Comparison of ENCODE assay signal across 9 cellular contexts in genomic region chr2:42170619-42171395, GRCh38. TPM values are rescaled to one million over a fixed set of nuclear protein-coding genes. Genes with fewer than 3 reads are reported as not detected.
DNase-seq lines count a peak whose midpoint lies in the region; ATAC-seq, FAIRE-seq and TF ChIP-seq lines count a peak whose summit lies in the region.
"Had no signal": no experiment of that assay in that cellular context is flagged by ENCODE, and none has a peak within 500 bp of the region (broad histone marks: within the 10 kb centered on the region; RNA-seq: fewer than 3 reads in every experiment).

No MANE protein-coding gene starts in this region.

- FAIRE-seq in GM12878 (lab: Jason Lieb, UNC): no peak

- no peaks in the 10 kb centered on the region for H4K20me1 ChIP-seq in GM12878 (ENCODE audit: control insufficient read depth, insufficient read depth)

- peak; percentile 13 for DNase-seq in NCI-H2227 treated with DMSO at 0.1 percent for 48 hours (lab: John Stamatoyannopoulos, UW)
- DNase-seq in NCI-H2227 (lab: John Stamatoyannopoulos, UW; ENCODE audit: unreplicated experiment): no peak
- DNase-seq in GM12878 (ENCODE audit: low read depth, low spot score): no peak
- DNase-seq in lower lobe of right lung: no peak
- no peak for DNase-seq in upper lobe of left lung
- no peak for DNase-seq in D341Med (ENCODE audit: low spot score)

- H2AFZ ChIP-seq in GM12878 (ENCODE audit: control insufficient read depth, low read depth, low read length): no peak overlapping the region

- H3K36me3 ChIP-seq in GM12878 (ENCODE audit: control insufficient read depth in 2 of 2, insufficient read depth in 2 of 2, low read length in 1 of 2) (no peaks in the 10 kb centered on the region), lower lobe of right lung (no peaks in the 10 kb centered on the region), upper lobe of left lung (no peaks in the 10 kb centered on the region)

- RAD21 ChIA-PET in GM12878 (lab: Charles Lee; ENCODE audit: unreplicated experiment): interaction anchor here (0.7 to 4.7 kb wide), 20 partner anchors 10 to 158 kb away, joined by 3 to 41 read pairs (median 6); no protein-coding TSS in a partner anchor

- no peaks in the 10 kb centered on the region for H3K27me3 ChIP-seq in GM12878 (replicated peaks in 1 of 2; ENCODE audit: control insufficient read depth in 2 of 2, insufficient read depth in 2 of 2, low read length in 1 of 2)
- H3K27me3 ChIP-seq in lower lobe of right lung (ENCODE audit: low read depth): no peaks in the 10 kb centered on the region
- no peaks in the 10 kb centered on the region for H3K27me3 ChIP-seq in upper lobe of left lung

- TF ChIP-seq EP300 in GM12878 (IDR thresholded peaks at IDR 0.05; ENCODE audit: borderline replicate concordance in 1 of 2, control insufficient read depth in 1 of 2, low read depth in 2 of 2, low read length in 2 of 2): no peak
- no peak for TF ChIP-seq EP300 in upper lobe of left lung (IDR thresholded peaks at IDR 0.05)

- WGBS in GM12878 (ENCODE audit: insufficient coverage, insufficient replicate concordance, low lambda C conversion rate, missing lambda C conversion rate): 5% methylated on average over 9 of the region's 9 CpGs
- 64% methylated on average over 9 of the region's 9 CpGs for WGBS in upper lobe of left lung, 2 donors

- H3K4me3 ChIP-seq in GM12878: peak overlapping the region; percentile 92
- peak overlapping the region; percentile 89 for H3K4me3 ChIP-seq in lower lobe of right lung
- peak overlapping the region in 3 of 4 donors; percentile 84 to 92 (median 85) for H3K4me3 ChIP-seq in upper lobe of left lung

- H3K27ac ChIP-seq in GM12878 (ENCODE audit: control insufficient read depth, insufficient read depth) (peak overlapping the region; percentile 82), lower lobe of right lung (peak overlapping the region; percentile 91), upper lobe of left lung (peak overlapping the region; percentile 91 to 97 (median 94))
- H3K27ac ChIP-seq: 22Rv1 had no signal

- ATAC-seq in GM12878 (no peak), lower lobe of right lung (no peak), upper lobe of left lung (ENCODE audit: low FRiP score in 2 of 2) (no peak), GM18873 (IDR thresholded peaks at IDR 0.05; ENCODE audit: low FRiP score, unreplicated experiment) (no peak), HG03097 (IDR thresholded peaks at IDR 0.05; ENCODE audit: low FRiP score, unreplicated experiment) (no peak)

- intact Hi-C loops in GM12878 (cut with micrococcal nuclease; ENCODE audit: unreplicated experiment): loop anchor here (1.0 to 2.0 kb wide), 3 partner anchors 26 to 69 kb away; no protein-coding TSS in a partner anchor
- intact Hi-C loops in lower lobe of right lung (cut with DNase I): no loop called here

- SMC1A ChIA-PET in GM12878 (lab: Charles Lee; ENCODE audit: uncharacterized antibody, unreplicated experiment): interaction anchor here (0.7 to 6.4 kb wide), 23 partner anchors 9 to 192 kb away, joined by 3 to 63 read pairs (median 6); no protein-coding TSS in a partner anchor

- no peak for TF ChIP-seq CTCF in GM12878 (IDR thresholded peaks at IDR 0.05 in 2 of 3, conservative IDR thresholded peaks at IDR 0.05 in 1 of 3; ENCODE audit: control insufficient read depth in 2 of 3, extremely low read depth in 1 of 3, insufficient read depth in 1 of 3, low read depth in 3 of 3, low read length in 3 of 3)
- TF ChIP-seq CTCF in lower lobe of right lung (IDR thresholded peaks at IDR 0.05): no peak
- no peak for TF ChIP-seq CTCF in upper lobe of left lung (IDR thresholded peaks at IDR 0.05)

- H3K4me1 ChIP-seq in GM12878 (ENCODE audit: control insufficient read depth, insufficient read depth, low read length): peaks cover 3% of the 10 kb centered on the region
- H3K4me1 ChIP-seq in lower lobe of right lung: peaks cover 23% of the 10 kb centered on the region
- H3K4me1 ChIP-seq in upper lobe of left lung: peaks cover 13 to 38% (median 28%) of the 10 kb centered on the region in 4 donors

- H3K9me3 ChIP-seq in GM12878 (replicated peaks; ENCODE audit: control insufficient read depth, insufficient read depth, low read length): no peaks in the 10 kb centered on the region
- no peaks in the 10 kb centered on the region for H3K9me3 ChIP-seq in lower lobe of right lung
- no peaks in the 10 kb centered on the region for H3K9me3 ChIP-seq in upper lobe of left lung

- TF ChIP-seq RAD21 in GM12878 (IDR thresholded peaks at IDR 0.05; ENCODE audit: insufficient read depth, low read depth, low read length): no peak

- H3K79me2 ChIP-seq in GM12878 (ENCODE audit: control insufficient read depth, insufficient read depth, low read length): peaks cover 66% of the 10 kb centered on the region

- peak overlapping the region; percentile 48 for H3K4me2 ChIP-seq in GM12878 (ENCODE audit: control insufficient read depth, insufficient read depth)

- in situ Hi-C loops in GM12878 (cut with MboI): loop anchor here (5.0 kb wide), 1 partner anchor 69 kb away; no protein-coding TSS in a partner anchor

- TF ChIP-seq POLR2A in GM12878 (IDR thresholded peaks at IDR 0.05; ENCODE audit: low read depth, low read length) (no peak), upper lobe of left lung (IDR thresholded peaks at IDR 0.05) (no peak)

- H3K9ac ChIP-seq in GM12878 (ENCODE audit: control insufficient read depth, insufficient read depth, low read length): peak overlapping the region; percentile 87

- CTCF ChIA-PET in GM12878 (lab: Yijun Ruan, JAX): interaction anchor here (0.6 to 4.6 kb wide), 18 partner anchors 12 to 84 kb away, joined by 3 to 34 read pairs (median 4); no protein-coding TSS in a partner anchor

- no TSS peak for BruUV-seq in GM12878 (replicated peaks; lab: Mats Ljungman, UMichigan)

- POLR2A ChIA-PET in GM12878 (lab: Charles Lee): interaction anchor here (0.6 to 4.9 kb wide), 15 partner anchors 11 to 96 kb away, joined by 3 to 45 read pairs (median 4); no protein-coding TSS in a partner anchor

TF ChIP-seq in GM12878, 131 proteins besides CTCF, POLR2A, EP300 and RAD21 (continues in another document):
- no peak for TF ChIP-seq BCL11A (IDR thresholded peaks at IDR 0.05; ENCODE audit: low read depth, low read length)
- TF ChIP-seq ESRRA (IDR thresholded peaks at IDR 0.05; ENCODE audit: low read length): no peak
- no peak for TF ChIP-seq MXI1 (IDR thresholded peaks at IDR 0.05; ENCODE audit: low read depth, low read length)
- no peak for TF ChIP-seq MTA3 (IDR thresholded peaks at IDR 0.05; ENCODE audit: borderline replicate concordance, low read length)
- no peak for TF ChIP-seq KLF5 (IDR thresholded peaks at IDR 0.05; ENCODE audit: partially characterized antibody)
- no peak for TF ChIP-seq SMAD1 (IDR thresholded peaks at IDR 0.05; ENCODE audit: low read depth, partially characterized antibody)
- TF ChIP-seq PAX8 (IDR thresholded peaks at IDR 0.05): no peak
- no peak for TF ChIP-seq YBX1 (IDR thresholded peaks at IDR 0.05)
- TF ChIP-seq ATF3 (IDR thresholded peaks at IDR 0.05; ENCODE audit: borderline replicate concordance, extremely low read depth, low read depth, low read length): no peak
- no peak for TF ChIP-seq IRF3 (IDR thresholded peaks at IDR 0.05)
- no peak for TF ChIP-seq KDM1A (IDR thresholded peaks at IDR 0.05; ENCODE audit: borderline replicate concordance)
- TF ChIP-seq NFIC (IDR thresholded peaks at IDR 0.05; ENCODE audit: low read depth, low read length): no peak
- TF ChIP-seq HSF1 (IDR thresholded peaks at IDR 0.05; ENCODE audit: low read depth, low read length): no peak

RNA-seq across cellular contexts. Expression of gene EML4, which starts 1.7 kb away (rescaled TPM):
- total RNA-seq in GM12878 (2013; cell fraction: nucleolus; rRNA removed): 180 and 187 TPM in 2 replicates
- 70.9 and 82.6 TPM in 2 replicates for total RNA-seq in GM12878 (2014; rRNA removed)
- 82.9 and 83.6 TPM in 2 replicates for total RNA-seq in GM12878 (2014; rRNA removed; fragmentation: Illumina TruSeq; extraction: Trizol)
- 80.9 and 91.3 TPM in 2 replicates for total RNA-seq in GM12878 (2021)
- polyA plus RNA-seq in GM12878 (2011; ENCODE audit: low read depth): 23.3 TPM
- polyA plus RNA-seq in GM12878 (2011; rRNA removed): 85.1 and 110 TPM in 2 replicates
- polyA plus RNA-seq in GM12878 (2011; cell fraction: cytosol; rRNA removed): 35.9 and 42.7 TPM in 2 replicates
- polyA plus RNA-seq in GM12878 (2011; cell fraction: nucleus; rRNA removed): 68.7 and 75.4 TPM in 2 replicates
- polyA plus RNA-seq in GM12878 (2012): 29.2 and 32.3 TPM in 2 replicates
- 78.5 and 95.8 TPM in 2 replicates for polyA plus RNA-seq in GM12878 (2014; fragmentation: Illumina TruSeq; extraction: Trizol)
- polyA plus RNA-seq in GM12878 (2014; fragmentation: Nextera tagmentation; extraction: Ambion mirVana): 10 to 100 TPM; 23.1 to 30.8 TPM
- polyA plus RNA-seq in GM12878 (2014; rRNA removed): 49.6 and 54.1 TPM in 2 replicates
- 10 to 100 TPM; 76.2 to 87.0 TPM for polyA plus RNA-seq in GM12878 (2016; fragmentation: Nextera tagmentation; extraction: Ambion mirVana)
- 97.9 and 138 TPM in 2 replicates for polyA minus RNA-seq in GM12878 (2011; rRNA and poly(A)+ RNA removed)
- 23.4 and 35.6 TPM in 2 replicates for polyA minus RNA-seq in GM12878 (2011; cell fraction: cytosol; rRNA and poly(A)+ RNA removed)
- 58.8 and 107 TPM in 2 replicates for polyA minus RNA-seq in GM12878 (2011; cell fraction: nucleus; rRNA and poly(A)+ RNA removed)
- total RNA-seq in lower lobe of right lung: 109 TPM
- 10 to 100 TPM; 42.7 to 96.9 (median 62.0) TPM for total RNA-seq in upper lobe of left lung
